1 cellular context compared by ENCODE assay signal in genomic region chr3:168096210-168096795, GRCh38.
TF ChIP-seq lines count a peak whose summit lies in the region.

No MANE protein-coding gene starts in this region.

TF ChIP-seq in HepG2, 621 proteins besides CTCF, POLR2A, EP300 and RAD21 (continued from another document):
- TF ChIP-seq, protein P1, sequence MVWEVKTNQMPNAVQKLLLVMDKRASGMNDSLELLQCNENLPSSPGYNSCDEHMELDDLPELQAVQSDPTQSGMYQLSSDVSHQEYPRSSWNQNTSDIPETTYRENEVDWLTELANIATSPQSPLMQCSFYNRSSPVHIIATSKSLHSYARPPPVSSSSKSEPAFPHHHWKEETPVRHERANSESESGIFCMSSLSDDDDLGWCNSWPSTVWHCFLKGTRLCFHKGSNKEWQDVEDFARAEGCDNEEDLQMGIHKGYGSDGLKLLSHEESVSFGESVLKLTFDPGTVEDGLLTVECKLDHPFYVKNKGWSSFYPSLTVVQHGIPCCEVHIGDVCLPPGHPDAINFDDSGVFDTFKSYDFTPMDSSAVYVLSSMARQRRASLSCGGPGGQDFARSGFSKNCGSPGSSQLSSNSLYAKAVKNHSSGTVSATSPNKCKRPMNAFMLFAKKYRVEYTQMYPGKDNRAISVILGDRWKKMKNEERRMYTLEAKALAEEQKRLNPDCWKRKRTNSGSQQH (CRISPR knock-in tag; IDR thresholded peaks at IDR 0.05; ENCODE audit: low read depth): no peak
- TF ChIP-seq FIP1L1 (IDR thresholded peaks at IDR 0.05; ENCODE audit: borderline replicate concordance, insufficient read depth, low read depth, low read length) (no peak), TGIF2 (CRISPR knock-in tag; IDR thresholded peaks at IDR 0.05) (peak; percentile 40; the same call in 1 of the 2 replicates), EHMT2 (IDR thresholded peaks at IDR 0.05; ENCODE audit: borderline replicate concordance, low read depth, low read length) (peak; percentile 48; the same call in 1 of the 2 replicates), FOXO1 (CRISPR knock-in tag; IDR thresholded peaks at IDR 0.05) (0 out of 2 replicates have a peak, but pooled peaks have one; percentile 1), ZBTB43 (CRISPR knock-in tag; conservative IDR thresholded peaks at IDR 0.05) (peak; percentile 6; the same call in 1 of the 2 replicates), RFX3 (CRISPR knock-in tag; IDR thresholded peaks at IDR 0.05) (no peak), ATF7 (IDR thresholded peaks at IDR 0.05) (no peak), ATF7 (CRISPR knock-in tag; IDR thresholded peaks at IDR 0.05) (no peak; the same call in 1 of the 2 replicates), ZNF605 (CRISPR knock-in tag; IDR thresholded peaks at IDR 0.05) (peak; percentile 81; the same call in 1 of the 2 replicates), ELF1 (CRISPR knock-in tag; IDR thresholded peaks at IDR 0.05) (no peak), ZFP37 (CRISPR knock-in tag; IDR thresholded peaks at IDR 0.05; ENCODE audit: borderline replicate concordance) (no peak), DMTF1 (CRISPR knock-in tag; IDR thresholded peaks at IDR 0.05) (no peak), ZNF468 (CRISPR knock-in tag; IDR thresholded peaks at IDR 0.05) (no peak), CREM (IDR thresholded peaks at IDR 0.05) (no peak; the same call in 1 of the 2 replicates), CREM (CRISPR knock-in tag; IDR thresholded peaks at IDR 0.05) (no peak), ESRRA (CRISPR knock-in tag; IDR thresholded peaks at IDR 0.05; ENCODE audit: low read depth) (0 out of 2 replicates have a peak, but pooled peaks have one; percentile 56), KIAA2018 (CRISPR knock-in tag; IDR thresholded peaks at IDR 0.05; ENCODE audit: borderline replicate concordance) (no peak), ZNF558 (CRISPR knock-in tag; IDR thresholded peaks at IDR 0.05; ENCODE audit: borderline replicate concordance) (peak; percentile 49; the same call in 1 of the 2 replicates), MEF2D (CRISPR knock-in tag; IDR thresholded peaks at IDR 0.05) (peak; percentile 45), ZNF18 (CRISPR knock-in tag; IDR thresholded peaks at IDR 0.05; ENCODE audit: insufficient replicate concordance) (peak; percentile 26), HOXA7 (CRISPR knock-in tag; IDR thresholded peaks at IDR 0.05) (no peak), RAD51 (IDR thresholded peaks at IDR 0.05; ENCODE audit: borderline replicate concordance) (peak; percentile 22; the same call in 1 of the 2 replicates), ZNF883 (CRISPR knock-in tag; IDR thresholded peaks at IDR 0.05; ENCODE audit: not compliant biosample characterization) (peak; percentile 15), ZNF790 (CRISPR knock-in tag; IDR thresholded peaks at IDR 0.05; ENCODE audit: borderline replicate concordance) (peak; percentile 73; the same call in 1 of the 2 replicates)
- TF ChIP-seq, protein P2, sequence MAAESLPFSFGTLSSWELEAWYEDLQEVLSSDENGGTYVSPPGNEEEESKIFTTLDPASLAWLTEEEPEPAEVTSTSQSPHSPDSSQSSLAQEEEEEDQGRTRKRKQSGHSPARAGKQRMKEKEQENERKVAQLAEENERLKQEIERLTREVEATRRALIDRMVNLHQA (CRISPR knock-in tag; IDR thresholded peaks at IDR 0.05): no peak
